23 cellular contexts compared by ENCODE assay signal in genomic region chr22:44616882-44617655, GRCh38.
DNase-seq lines count a peak whose midpoint lies in the region; ATAC-seq and TF ChIP-seq lines count a peak whose summit lies in the region.
"Had no signal": no experiment of that assay in that cellular context is flagged by ENCODE, and none has a peak within 500 bp of the region (broad histone marks: within the 10 kb centered on the region; RNA-seq: fewer than 3 reads in every experiment).

No MANE protein-coding gene starts in this region.

- intact Hi-C loops in heart left ventricle (cut with DNase I) (no loop called here), left colon (cut with DNase I, micrococcal nuclease) (no loop called here)
- intact Hi-C loops in activated CD8-positive, alpha-beta T cell treated with anti-CD3 and anti-CD28 coated beads for 36 hours (cut with micrococcal nuclease), result no loop called here
- intact Hi-C loops in activated T-helper 2 cell treated with anti-CD3 and anti-CD28 coated beads, Interferon-gamma antibody, Interleukin-2, Interleukin-4, amounts not matched to agents 10 μg/mL and 5 μg/mL and 100 μg/mL, durations not matched to agents 14 hours and 24 hours and 36 hours (cut with micrococcal nuclease), result no loop called here

- H3K9me3 ChIP-seq in heart left ventricle (peaks cover 0 to 36% (median 25%) of the 10 kb centered on the region in 12 donors), right atrium auricular region (peaks cover 4 to 32% of the 10 kb centered on the region in 2 donors)
- H3K9me3 ChIP-seq: colonic mucosa had no signal

- TF ChIP-seq POLR2A in heart left ventricle (IDR thresholded peaks at IDR 0.05), result no peak

- H3K4me3 Mint-ChIP-seq in activated CD8-positive, alpha-beta T cell treated with anti-CD3 and anti-CD28 coated beads for 36 hours, result no peak overlapping the region
- no peak overlapping the region for H3K4me3 Mint-ChIP-seq in type B pancreatic cell
- H3K4me3 Mint-ChIP-seq in activated naive CD8-positive, alpha-beta T cell treated with anti-CD3 and anti-CD28 coated beads, Interleukin-2, amount 50 U/mL, for 24 hours, result no peak overlapping the region
- H3K4me3 Mint-ChIP-seq in activated T-helper 2 cell treated with anti-CD3 and anti-CD28 coated beads, Interferon-gamma antibody, Interleukin-2, Interleukin-4, amounts not matched to agents 10 μg/mL and 5 μg/mL and 100 μg/mL, durations not matched to agents 14 hours and 24 hours and 36 hours (ENCODE audit: low read depth), result no peak overlapping the region
- H3K4me3 Mint-ChIP-seq: activated CD4-positive, alpha-beta T cell treated with anti-CD3 and anti-CD28 coated beads, Interleukin-2, amount 10 ng/mL, durations not matched to agents 7 days and 5 days; nephron progenitor cell had no signal

- WGBS in heart left ventricle, 4 donors, result 70 to 78% (median 72%) methylated on average over 17 to 19 of the region's 19 CpGs

- H3K27ac ChIP-seq in heart left ventricle (no peak overlapping the region), right atrium auricular region (no peak overlapping the region)
- H3K27ac ChIP-seq: brain microvascular endothelial cell, colonic mucosa, sigmoid colon, vagina had no signal

- POLR2A ChIA-PET in activated CD8-positive, alpha-beta T cell treated with anti-CD3 and anti-CD28 coated beads for 36 hours (lab: Charles Lee), result no interaction called here

- peaks cover 0 to 22% (median 4%) of the 10 kb centered on the region in 12 donors for H3K4me1 ChIP-seq in heart left ventricle
- H3K4me1 ChIP-seq in right atrium auricular region, result peaks cover 0 to 10% of the 10 kb centered on the region in 2 donors
- H3K4me1 ChIP-seq: colonic mucosa, vagina had no signal

- H3K4me3 ChIP-seq in heart left ventricle (no peak overlapping the region), right atrium auricular region (no peak overlapping the region)
- H3K4me3 ChIP-seq: colonic mucosa, sigmoid colon, vagina had no signal

- peaks cover 0 to 14% (median 2%) of the 10 kb centered on the region in 9 donors for H3K27me3 ChIP-seq in heart left ventricle
- no peaks in the 10 kb centered on the region for H3K27me3 ChIP-seq in right atrium auricular region
- H3K27me3 ChIP-seq: brain microvascular endothelial cell, colonic mucosa, vagina had no signal

- ATAC-seq in heart left ventricle (peak; percentile 58 to 74 (median 72)), left colon (peak; percentile 53)
- ATAC-seq in activated CD8-positive, alpha-beta T cell treated with anti-CD3 and anti-CD28 coated beads for 36 hours, result no peak
- ATAC-seq in activated naive CD8-positive, alpha-beta T cell treated with anti-CD3 and anti-CD28 coated beads, Interleukin-2, amount 50 U/mL, for 24 hours, result no peak

- peak; percentile 42 to 65 (median 49) for DNase-seq in heart left ventricle
- DNase-seq in right atrium auricular region (ENCODE audit: low spot score), result no peak
- DNase-seq in activated CD8-positive, alpha-beta T cell treated with anti-CD3 and anti-CD28 coated beads for 36 hours, result peak; percentile 18
- DNase-seq in left colon, result no peak
- peak; percentile 61 for DNase-seq in type B pancreatic cell (ENCODE audit: extremely low spot score, unreplicated experiment)
- no peak for DNase-seq in NCI-H524 (lab: John Stamatoyannopoulos, UW)
- DNase-seq in activated naive CD8-positive, alpha-beta T cell treated with anti-CD3 and anti-CD28 coated beads, Interleukin-2, amount 50 U/mL, for 24 hours, result no peak
- DNase-seq in activated T-helper 2 cell treated with anti-CD3 and anti-CD28 coated beads, Interferon-gamma antibody, Interleukin-2, Interleukin-4, amounts not matched to agents 10 μg/mL and 5 μg/mL and 100 μg/mL, durations not matched to agents 14 hours and 24 hours and 36 hours (ENCODE audit: low spot score), result no peak
- DNase-seq: activated CD4-positive, alpha-beta T cell treated with anti-CD3 and anti-CD28 coated beads, Interleukin-2, amount 10 ng/mL, durations not matched to agents 7 days and 5 days; activated CD8-positive, alpha-beta memory T cell treated with anti-CD3 and anti-CD28 coated beads, Interleukin-2, amount 50 U/mL, for 48 hours; activated effector memory CD4-positive, alpha-beta T cell treated with anti-CD3 and anti-CD28 coated beads, Interleukin-2, amount 50 U/mL, for 16 hours; brain microvascular endothelial cell; colonic mucosa; HCEC 1CT; Karpas-422; NCI-H187; NCI-H2227 treated with DMSO at 0.1 percent for 48 hours; NCI-H774; nephron progenitor cell; sigmoid colon; stimulated activated CD4-positive, alpha-beta T cell treated with anti-CD3 and anti-CD28 coated beads, Interleukin-15, amount 100 ng/mL, for 24 hours; stimulated activated CD8-positive, alpha-beta memory T cell treated with anti-CD3 and anti-CD28 coated beads, Interleukin-4, amount 100 ng/mL, for 48 hours had no signal

- H3K36me3 Mint-ChIP-seq in activated CD8-positive, alpha-beta T cell treated with anti-CD3 and anti-CD28 coated beads for 36 hours (ENCODE audit: low read depth), result no peaks in the 10 kb centered on the region
- no peaks in the 10 kb centered on the region for H3K36me3 Mint-ChIP-seq in type B pancreatic cell
- no peaks in the 10 kb centered on the region for H3K36me3 Mint-ChIP-seq in activated naive CD8-positive, alpha-beta T cell treated with anti-CD3 and anti-CD28 coated beads, Interleukin-2, amount 50 U/mL, for 24 hours (ENCODE audit: low read depth)
- no peaks in the 10 kb centered on the region for H3K36me3 Mint-ChIP-seq in activated T-helper 2 cell treated with anti-CD3 and anti-CD28 coated beads, Interferon-gamma antibody, Interleukin-2, Interleukin-4, amounts not matched to agents 10 μg/mL and 5 μg/mL and 100 μg/mL, durations not matched to agents 14 hours and 24 hours and 36 hours (ENCODE audit: low read depth)

- H3K36me3 ChIP-seq in heart left ventricle, result no peaks in the 10 kb centered on the region
- no peaks in the 10 kb centered on the region for H3K36me3 ChIP-seq in right atrium auricular region
- H3K36me3 ChIP-seq: brain microvascular endothelial cell, colonic mucosa, sigmoid colon, vagina had no signal

- TF ChIP-seq CTCF in heart left ventricle (IDR thresholded peaks at IDR 0.05) (no peak), right atrium auricular region (IDR thresholded peaks at IDR 0.05) (no peak), type B pancreatic cell (conservative IDR thresholded peaks at IDR 0.05) (no peak)
- TF ChIP-seq CTCF in activated CD8-positive, alpha-beta T cell treated with anti-CD3 and anti-CD28 coated beads for 36 hours (IDR thresholded peaks at IDR 0.05), result no peak

- H3K27ac Mint-ChIP-seq in activated CD8-positive, alpha-beta T cell treated with anti-CD3 and anti-CD28 coated beads for 36 hours, result no peak overlapping the region
- no peak overlapping the region for H3K27ac Mint-ChIP-seq in type B pancreatic cell
- no peak overlapping the region for H3K27ac Mint-ChIP-seq in activated naive CD8-positive, alpha-beta T cell treated with anti-CD3 and anti-CD28 coated beads, Interleukin-2, amount 50 U/mL, for 24 hours
- no peak overlapping the region for H3K27ac Mint-ChIP-seq in activated T-helper 2 cell treated with anti-CD3 and anti-CD28 coated beads, Interferon-gamma antibody, Interleukin-2, Interleukin-4, amounts not matched to agents 10 μg/mL and 5 μg/mL and 100 μg/mL, durations not matched to agents 14 hours and 24 hours and 36 hours
- H3K27ac Mint-ChIP-seq: activated CD4-positive, alpha-beta T cell treated with anti-CD3 and anti-CD28 coated beads, Interleukin-2, amount 10 ng/mL, durations not matched to agents 7 days and 5 days; nephron progenitor cell had no signal

- no peaks in the 10 kb centered on the region for H3K27me3 Mint-ChIP-seq in activated CD8-positive, alpha-beta T cell treated with anti-CD3 and anti-CD28 coated beads for 36 hours
- H3K27me3 Mint-ChIP-seq in type B pancreatic cell, result no peaks in the 10 kb centered on the region
- H3K27me3 Mint-ChIP-seq in activated naive CD8-positive, alpha-beta T cell treated with anti-CD3 and anti-CD28 coated beads, Interleukin-2, amount 50 U/mL, for 24 hours, result no peaks in the 10 kb centered on the region
- H3K27me3 Mint-ChIP-seq in activated T-helper 2 cell treated with anti-CD3 and anti-CD28 coated beads, Interferon-gamma antibody, Interleukin-2, Interleukin-4, amounts not matched to agents 10 μg/mL and 5 μg/mL and 100 μg/mL, durations not matched to agents 14 hours and 24 hours and 36 hours (ENCODE audit: low read depth), result no peaks in the 10 kb centered on the region
- H3K27me3 Mint-ChIP-seq: activated CD4-positive, alpha-beta T cell treated with anti-CD3 and anti-CD28 coated beads, Interleukin-2, amount 10 ng/mL, durations not matched to agents 7 days and 5 days had no signal

- peaks cover 16% of the 10 kb centered on the region for H3K9me3 Mint-ChIP-seq in activated CD8-positive, alpha-beta T cell treated with anti-CD3 and anti-CD28 coated beads for 36 hours
- H3K9me3 Mint-ChIP-seq in type B pancreatic cell, result no peaks in the 10 kb centered on the region
- peaks cover 6% of the 10 kb centered on the region for H3K9me3 Mint-ChIP-seq in activated naive CD8-positive, alpha-beta T cell treated with anti-CD3 and anti-CD28 coated beads, Interleukin-2, amount 50 U/mL, for 24 hours
- H3K9me3 Mint-ChIP-seq in activated T-helper 2 cell treated with anti-CD3 and anti-CD28 coated beads, Interferon-gamma antibody, Interleukin-2, Interleukin-4, amounts not matched to agents 10 μg/mL and 5 μg/mL and 100 μg/mL, durations not matched to agents 14 hours and 24 hours and 36 hours, result peaks cover 9% of the 10 kb centered on the region

- CTCF ChIA-PET in activated CD8-positive, alpha-beta T cell treated with anti-CD3 and anti-CD28 coated beads for 36 hours (lab: Charles Lee), result no interaction called here

- peaks cover 3% of the 10 kb centered on the region for H3K4me1 Mint-ChIP-seq in activated CD8-positive, alpha-beta T cell treated with anti-CD3 and anti-CD28 coated beads for 36 hours (ENCODE audit: low read depth)
- H3K4me1 Mint-ChIP-seq in type B pancreatic cell (ENCODE audit: unreplicated experiment), result peaks cover 7% of the 10 kb centered on the region
- peaks cover 11% of the 10 kb centered on the region for H3K4me1 Mint-ChIP-seq in activated naive CD8-positive, alpha-beta T cell treated with anti-CD3 and anti-CD28 coated beads, Interleukin-2, amount 50 U/mL, for 24 hours
- H3K4me1 Mint-ChIP-seq in activated T-helper 2 cell treated with anti-CD3 and anti-CD28 coated beads, Interferon-gamma antibody, Interleukin-2, Interleukin-4, amounts not matched to agents 10 μg/mL and 5 μg/mL and 100 μg/mL, durations not matched to agents 14 hours and 24 hours and 36 hours (ENCODE audit: low read depth), result peaks cover 2% of the 10 kb centered on the region
- H3K4me1 Mint-ChIP-seq: activated CD4-positive, alpha-beta T cell treated with anti-CD3 and anti-CD28 coated beads, Interleukin-2, amount 10 ng/mL, durations not matched to agents 7 days and 5 days had no signal

Comparison
In these comparisons a context has a peak if more than half of its experiments do, and no peak if none do; other contexts are left out.
1. DNase-seq: peak in heart left ventricle (5 of 5), activated CD8-positive, alpha-beta T cell treated with anti-CD3 and anti-CD28 coated beads for 36 hours (single experiment) and type B pancreatic cell (single experiment); none in right atrium auricular region (single experiment), left colon (0 of 2), NCI-H524 (0 of 2), activated naive CD8-positive, alpha-beta T cell treated with anti-CD3 and anti-CD28 coated beads, Interleukin-2, amount 50 U/mL, for 24 hours (single experiment) and activated T-helper 2 cell treated with anti-CD3 and anti-CD28 coated beads, Interferon-gamma antibody, Interleukin-2, Interleukin-4, amounts not matched to agents 10 μg/mL and 5 μg/mL and 100 μg/mL, durations not matched to agents 14 hours and 24 hours and 36 hours (single experiment).
2. ATAC-seq: peak in heart left ventricle (4 of 4) and left colon (single experiment); none in activated CD8-positive, alpha-beta T cell treated with anti-CD3 and anti-CD28 coated beads for 36 hours (single experiment) and activated naive CD8-positive, alpha-beta T cell treated with anti-CD3 and anti-CD28 coated beads, Interleukin-2, amount 50 U/mL, for 24 hours (single experiment).